ENCODE assay signal across 14 cellular contexts in the genomic region with DNA sequence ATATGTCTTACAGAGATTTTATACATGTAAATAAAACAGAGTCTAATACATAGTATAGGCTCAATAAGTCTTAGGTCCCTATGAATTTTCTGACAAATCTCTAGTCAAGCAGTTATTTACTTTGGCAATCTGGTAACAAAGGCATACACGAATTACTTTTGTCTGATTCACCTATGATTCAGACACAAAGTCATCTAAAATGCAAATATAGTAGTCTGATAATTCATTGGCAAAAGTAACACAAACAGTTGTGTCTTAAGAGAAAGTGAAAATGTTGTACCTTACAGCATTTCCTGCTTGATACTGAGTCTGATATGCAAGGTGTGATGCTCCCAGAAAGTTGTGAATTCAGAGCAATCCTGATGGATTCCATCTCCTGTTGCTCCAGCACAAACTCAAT.
DNase-seq lines count a peak whose midpoint lies in the region; ATAC-seq and TF ChIP-seq lines count a peak whose summit lies in the region.
"Had no signal": no experiment of that assay in that cellular context is flagged by ENCODE, and none has a peak within 500 bp of the region (broad histone marks: within the 10 kb centered on the region; RNA-seq: fewer than 3 reads in every experiment).

No MANE protein-coding gene starts in this region.

- no peaks in the 10 kb centered on the region for H3K27me3 Mint-ChIP-seq in activated T-cell treated with anti-CD3 and anti-CD28 coated beads, Interleukin-2, amount 50 U/mL, for 72 hours (ENCODE audit: low read depth)

- H3K4me2 ChIP-seq in OCI-LY7 (ENCODE audit: low read length), result no peak overlapping the region

- CTCF ChIA-PET in Panc1 (lab: Charles Lee) (no interaction called here), OCI-LY7 (lab: Charles Lee; ENCODE audit: unreplicated experiment) (no interaction called here)

- H3K4me1 ChIP-seq in Panc1 (ENCODE audit: control insufficient read depth, insufficient read depth, low read length) (no peaks in the 10 kb centered on the region), OCI-LY7 (ENCODE audit: insufficient read depth, low read length, poor library complexity, severe bottlenecking) (no peaks in the 10 kb centered on the region)
- H3K4me1 ChIP-seq: BE2C had no signal

- no peaks in the 10 kb centered on the region for H4K20me1 ChIP-seq in OCI-LY7 (ENCODE audit: insufficient read depth, low read length)

- BruUV-seq in Panc1 (replicated peaks; lab: Mats Ljungman, UMichigan) (no TSS peak), OCI-LY7 (replicated peaks; lab: Mats Ljungman, UMichigan) (no TSS peak)

- no peak for DNase-seq in activated T-cell treated with anti-CD3 and anti-CD28 coated beads, Interleukin-2, amount 50 U/mL, for 72 hours
- DNase-seq in activated T-cell treated with anti-CD3 and anti-CD28 coated beads for 4 hours, result no peak
- DNase-seq in Panc1 (ENCODE audit: low read depth, low spot score), result peak; percentile 90
- peak; percentile 31 to 86 for DNase-seq in cardiac fibroblast (ENCODE audit: low read depth in 2 of 2)
- peak; percentile 94 for DNase-seq in renal cortical epithelial cell (ENCODE audit: low read depth)
- no peak for DNase-seq in OCI-LY7 (ENCODE audit: low spot score)
- no peak for DNase-seq in inferior parietal cortex (ENCODE audit: extremely low spot score)
- no peak for DNase-seq in HK-2 (ENCODE audit: unreplicated experiment)
- DNase-seq: amniotic stem cell; BE2C; NCI-H1436 treated with DMSO at 0.1 percent for 48 hours; NCI-H774; occipital lobe; stimulated activated CD8-positive, alpha-beta memory T cell treated with anti-CD3 and anti-CD28 coated beads, Interleukin-4, amount 100 ng/mL, for 48 hours had no signal

- H2AFZ ChIP-seq in OCI-LY7 (ENCODE audit: low read length), result no peak overlapping the region

- H3K79me2 ChIP-seq in OCI-LY7 (ENCODE audit: insufficient read depth, low read depth, low read length), result no peaks in the 10 kb centered on the region

- POLR2A ChIA-PET in Panc1 (lab: Charles Lee) (no interaction called here), OCI-LY7 (lab: Charles Lee) (no interaction called here)

- H3K4me3 ChIP-seq in Panc1 (ENCODE audit: low read depth in 2 of 2, low read length in 2 of 2) (no peak overlapping the region), cardiac fibroblast (replicated peaks in 1 of 2; ENCODE audit: low read depth in 2 of 2, low read length in 2 of 2) (no peak overlapping the region), OCI-LY7 (ENCODE audit: low read depth, low read length, poor library complexity, severe bottlenecking) (no peak overlapping the region)

- H3K27ac Mint-ChIP-seq in activated T-cell treated with anti-CD3 and anti-CD28 coated beads, Interleukin-2, amount 50 U/mL, for 72 hours, result peak overlapping the region; percentile 79

- H3K36me3 ChIP-seq in Panc1 (ENCODE audit: control insufficient read depth, insufficient read depth, low read length), result no peaks in the 10 kb centered on the region
- H3K36me3 ChIP-seq in OCI-LY7 (ENCODE audit: insufficient read depth, low read length), result no peaks in the 10 kb centered on the region
- H3K36me3 ChIP-seq: BE2C had no signal

- H3K4me3 Mint-ChIP-seq in activated T-cell treated with anti-CD3 and anti-CD28 coated beads, Interleukin-2, amount 50 U/mL, for 72 hours, result peak overlapping the region; percentile 46 to 87

- H3K27ac ChIP-seq in Panc1 (ENCODE audit: low read length) (no peak overlapping the region), OCI-LY7 (ENCODE audit: low read depth, low read length, poor library complexity, severe bottlenecking) (no peak overlapping the region)

- TF ChIP-seq CTCF in Panc1 (IDR thresholded peaks at IDR 0.05) (no peak), cardiac fibroblast (IDR thresholded peaks at IDR 0.05; ENCODE audit: low read depth, low read length) (no peak), OCI-LY7 (conservative IDR thresholded peaks at IDR 0.05; ENCODE audit: low read length) (no peak)

- no peaks in the 10 kb centered on the region for H3K27me3 ChIP-seq in Panc1 (ENCODE audit: control insufficient read depth, insufficient read depth, low read length)
- H3K27me3 ChIP-seq: BE2C had no signal

- H3K36me3 Mint-ChIP-seq in activated T-cell treated with anti-CD3 and anti-CD28 coated beads, Interleukin-2, amount 50 U/mL, for 72 hours (ENCODE audit: insufficient read depth in 2 of 2), result no peaks in the 10 kb centered on the region

- intact Hi-C loops in Panc1 (cut with micrococcal nuclease; ENCODE audit: unreplicated experiment), result loop anchor here (5.0 to 10.0 kb wide), 3 partner anchors 47 to 275 kb away; no protein-coding TSS in a partner anchor
- intact Hi-C loops in OCI-LY7 (cut with micrococcal nuclease; ENCODE audit: unreplicated experiment), result no loop called here

- H3K9me2 ChIP-seq in OCI-LY7 (ENCODE audit: insufficient read depth, low read length), result no peaks in the 10 kb centered on the region

- H3K4me1 Mint-ChIP-seq in activated T-cell treated with anti-CD3 and anti-CD28 coated beads, Interleukin-2, amount 50 U/mL, for 72 hours (ENCODE audit: low read depth), result peaks cover 37% of the 10 kb centered on the region

- no peaks in the 10 kb centered on the region for H3K9me3 Mint-ChIP-seq in activated T-cell treated with anti-CD3 and anti-CD28 coated beads, Interleukin-2, amount 50 U/mL, for 72 hours

- in situ Hi-C loops in Panc1 (cut with HindIII; ENCODE audit: low pct_unique_long_range_greater_than_20kb, low sequenced_read_pairs), result no loop called here

- peak; percentile 5 to 9 for ATAC-seq in activated T-cell treated with anti-CD3 and anti-CD28 coated beads, Interleukin-2, amount 50 U/mL, for 72 hours (replicated peaks in 1 of 2)
- peak; percentile 63 for ATAC-seq in Panc1

- H3K9me3 ChIP-seq in Panc1 (ENCODE audit: control insufficient read depth, insufficient read depth, low read depth, low read length) (no peaks in the 10 kb centered on the region), OCI-LY7 (ENCODE audit: low read length) (no peaks in the 10 kb centered on the region)
- H3K9me3 ChIP-seq: BE2C had no signal

Comparison
In these comparisons a context has a peak if more than half of its experiments do, and no peak if none do; other contexts are left out.
1. DNase-seq: peak in Panc1 (single experiment), cardiac fibroblast (2 of 2) and renal cortical epithelial cell (single experiment); none in activated T-cell treated with anti-CD3 and anti-CD28 coated beads, Interleukin-2, amount 50 U/mL, for 72 hours (0 of 2), activated T-cell treated with anti-CD3 and anti-CD28 coated beads for 4 hours (single experiment), OCI-LY7 (single experiment), inferior parietal cortex (single experiment) and HK-2 (single experiment).